In genomic region chr15:48469681-48470080, GRCh38 we compare ENCODE assay signal across 12 cellular contexts.
"Had no signal": no experiment of that assay in that cellular context is flagged by ENCODE, and none has a peak within 500 bp of the region (broad histone marks: within the 10 kb centered on the region; RNA-seq: fewer than 3 reads in every experiment).

No MANE protein-coding gene starts in this region.

- H3K36me3 ChIP-seq: colonic mucosa, ovary had no signal

- H3K9me3 Mint-ChIP-seq: activated CD4-positive, alpha-beta T cell treated with anti-CD3 and anti-CD28 coated beads, Interleukin-2, amount 10 ng/mL, durations not matched to agents 7 days and 5 days; stimulated activated effector memory CD8-positive, alpha-beta T cell treated with anti-CD3 and anti-CD28 coated beads, Interleukin-12 subunit alpha, Interleukin-12 subunit beta, amount 100 ng/mL, for 72 hours had no signal

- H3K27ac Mint-ChIP-seq: activated CD4-positive, alpha-beta T cell treated with anti-CD3 and anti-CD28 coated beads, Interleukin-2, amount 10 ng/mL, durations not matched to agents 7 days and 5 days; stimulated activated effector memory CD8-positive, alpha-beta T cell treated with anti-CD3 and anti-CD28 coated beads, Interleukin-12 subunit alpha, Interleukin-12 subunit beta, amount 100 ng/mL, for 72 hours had no signal

- H3K36me3 Mint-ChIP-seq: stimulated activated effector memory CD8-positive, alpha-beta T cell treated with anti-CD3 and anti-CD28 coated beads, Interleukin-12 subunit alpha, Interleukin-12 subunit beta, amount 100 ng/mL, for 72 hours had no signal

- H3K27me3 Mint-ChIP-seq: activated CD4-positive, alpha-beta T cell treated with anti-CD3 and anti-CD28 coated beads, Interleukin-2, amount 10 ng/mL, durations not matched to agents 7 days and 5 days had no signal

- H3K27me3 ChIP-seq: ascending aorta, colonic mucosa, ovary, sigmoid colon, thyroid gland had no signal

- DNase-seq: activated CD4-positive, alpha-beta T cell treated with anti-CD3 and anti-CD28 coated beads, Interleukin-2, amount 10 ng/mL, durations not matched to agents 7 days and 5 days; activated CD8-positive, alpha-beta memory T cell treated with anti-CD3 and anti-CD28 coated beads for 24 hours; activated naive CD4-positive, alpha-beta T cell treated with Interleukin-2 at 50 U/mL for 16 hours; colonic mucosa; hippocampal formation; mesendoderm; ovary; sigmoid colon; thyroid gland had no signal

- H3K4me3 Mint-ChIP-seq: activated CD4-positive, alpha-beta T cell treated with anti-CD3 and anti-CD28 coated beads, Interleukin-2, amount 10 ng/mL, durations not matched to agents 7 days and 5 days; stimulated activated effector memory CD8-positive, alpha-beta T cell treated with anti-CD3 and anti-CD28 coated beads, Interleukin-12 subunit alpha, Interleukin-12 subunit beta, amount 100 ng/mL, for 72 hours had no signal

- H3K4me1 ChIP-seq: ascending aorta, colonic mucosa, sigmoid colon had no signal

- H3K4me3 ChIP-seq: ascending aorta, colonic mucosa, ovary, sigmoid colon, thyroid gland had no signal

- H3K4me1 Mint-ChIP-seq: stimulated activated effector memory CD8-positive, alpha-beta T cell treated with anti-CD3 and anti-CD28 coated beads, Interleukin-12 subunit alpha, Interleukin-12 subunit beta, amount 100 ng/mL, for 72 hours had no signal

- ATAC-seq: esophagus mucosa; stimulated activated effector memory CD8-positive, alpha-beta T cell treated with anti-CD3 and anti-CD28 coated beads, Interleukin-12 subunit alpha, Interleukin-12 subunit beta, amount 100 ng/mL, for 72 hours had no signal

- H3K27ac ChIP-seq: ascending aorta, colonic mucosa, ovary, thyroid gland had no signal

- H3K9me3 ChIP-seq: ascending aorta, colonic mucosa, ovary, sigmoid colon, thyroid gland had no signal
